Comparison of ENCODE assay signal across 1 cellular context in the genomic region with DNA sequence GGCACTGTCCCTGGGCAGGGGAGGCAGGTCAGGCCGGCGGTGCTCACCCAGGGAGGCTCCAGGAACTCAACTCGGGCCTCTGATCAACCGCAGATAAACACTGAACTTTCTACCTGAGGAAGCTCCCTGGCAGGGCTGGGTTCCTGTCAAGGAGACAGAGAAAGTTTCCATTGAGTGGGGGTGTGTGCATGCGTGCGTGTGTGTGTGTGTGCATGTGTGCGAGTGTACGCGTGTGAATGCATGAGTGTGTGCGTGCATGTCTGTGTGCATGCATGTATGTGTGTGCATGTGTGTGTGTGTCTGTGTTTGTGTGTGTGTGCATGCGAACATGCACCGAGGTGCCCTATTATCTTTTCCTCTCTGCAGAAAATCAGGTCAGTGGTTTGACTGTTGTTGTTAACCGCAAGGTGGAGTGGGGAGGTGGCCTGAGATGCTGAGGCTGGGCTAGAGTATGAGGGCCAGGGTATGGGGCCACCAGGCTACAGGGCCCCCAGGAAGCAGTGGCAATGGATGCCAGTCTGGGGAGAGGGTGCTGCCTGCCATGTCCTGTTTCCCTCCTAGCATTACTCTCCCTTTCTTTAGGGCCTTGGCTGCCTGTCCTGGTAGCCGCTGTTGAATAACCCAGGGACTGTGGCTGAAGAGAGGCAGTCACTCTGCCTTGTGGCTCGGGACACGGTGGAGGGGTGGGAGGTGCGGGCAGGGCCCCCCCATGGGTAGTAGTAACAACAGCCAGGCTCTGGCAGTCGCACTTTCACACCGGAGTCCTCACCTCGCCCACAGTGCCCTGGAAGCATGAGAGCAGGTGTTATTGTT.
TF ChIP-seq lines count a peak whose summit lies in the region.

No MANE protein-coding gene starts in this region.

TF ChIP-seq in A549, 52 proteins besides CTCF, POLR2A, EP300 and RAD21 (continued from another document):
- TF ChIP-seq, protein P1, sequence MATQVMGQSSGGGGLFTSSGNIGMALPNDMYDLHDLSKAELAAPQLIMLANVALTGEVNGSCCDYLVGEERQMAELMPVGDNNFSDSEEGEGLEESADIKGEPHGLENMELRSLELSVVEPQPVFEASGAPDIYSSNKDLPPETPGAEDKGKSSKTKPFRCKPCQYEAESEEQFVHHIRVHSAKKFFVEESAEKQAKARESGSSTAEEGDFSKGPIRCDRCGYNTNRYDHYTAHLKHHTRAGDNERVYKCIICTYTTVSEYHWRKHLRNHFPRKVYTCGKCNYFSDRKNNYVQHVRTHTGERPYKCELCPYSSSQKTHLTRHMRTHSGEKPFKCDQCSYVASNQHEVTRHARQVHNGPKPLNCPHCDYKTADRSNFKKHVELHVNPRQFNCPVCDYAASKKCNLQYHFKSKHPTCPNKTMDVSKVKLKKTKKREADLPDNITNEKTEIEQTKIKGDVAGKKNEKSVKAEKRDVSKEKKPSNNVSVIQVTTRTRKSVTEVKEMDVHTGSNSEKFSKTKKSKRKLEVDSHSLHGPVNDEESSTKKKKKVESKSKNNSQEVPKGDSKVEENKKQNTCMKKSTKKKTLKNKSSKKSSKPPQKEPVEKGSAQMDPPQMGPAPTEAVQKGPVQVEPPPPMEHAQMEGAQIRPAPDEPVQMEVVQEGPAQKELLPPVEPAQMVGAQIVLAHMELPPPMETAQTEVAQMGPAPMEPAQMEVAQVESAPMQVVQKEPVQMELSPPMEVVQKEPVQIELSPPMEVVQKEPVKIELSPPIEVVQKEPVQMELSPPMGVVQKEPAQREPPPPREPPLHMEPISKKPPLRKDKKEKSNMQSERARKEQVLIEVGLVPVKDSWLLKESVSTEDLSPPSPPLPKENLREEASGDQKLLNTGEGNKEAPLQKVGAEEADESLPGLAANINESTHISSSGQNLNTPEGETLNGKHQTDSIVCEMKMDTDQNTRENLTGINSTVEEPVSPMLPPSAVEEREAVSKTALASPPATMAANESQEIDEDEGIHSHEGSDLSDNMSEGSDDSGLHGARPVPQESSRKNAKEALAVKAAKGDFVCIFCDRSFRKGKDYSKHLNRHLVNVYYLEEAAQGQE (IDR thresholded peaks at IDR 0.05), result no peak
- TF ChIP-seq, protein P2, sequence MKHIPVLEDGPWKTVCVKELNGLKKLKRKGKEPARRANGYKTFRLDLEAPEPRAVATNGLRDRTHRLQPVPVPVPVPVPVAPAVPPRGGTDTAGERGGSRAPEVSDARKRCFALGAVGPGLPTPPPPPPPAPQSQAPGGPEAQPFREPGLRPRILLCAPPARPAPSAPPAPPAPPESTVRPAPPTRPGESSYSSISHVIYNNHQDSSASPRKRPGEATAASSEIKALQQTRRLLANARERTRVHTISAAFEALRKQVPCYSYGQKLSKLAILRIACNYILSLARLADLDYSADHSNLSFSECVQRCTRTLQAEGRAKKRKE (CRISPR knock-in tag; IDR thresholded peaks at IDR 0.05; ENCODE audit: low read depth), result peak; percentile 82
- TF ChIP-seq FOSB (CRISPR knock-in tag; IDR thresholded peaks at IDR 0.05), result peak; percentile 65; the same call in 1 of the 2 replicates
- TF ChIP-seq MAZ (IDR thresholded peaks at IDR 0.05; ENCODE audit: borderline replicate concordance, low read depth, low read length), result no peak
- TF ChIP-seq HOXB5 (CRISPR knock-in tag; IDR thresholded peaks at IDR 0.05), result peak; percentile 47; the same call in 1 of the 2 replicates
- TF ChIP-seq TFCP2L1 (CRISPR knock-in tag; IDR thresholded peaks at IDR 0.05), result 0 out of 2 replicates have a peak, but pooled peaks have one; percentile 51
- TF ChIP-seq HEYL (CRISPR knock-in tag; IDR thresholded peaks at IDR 0.05), result 0 out of 2 replicates have a peak, but pooled peaks have one; percentile 51
- no peak for TF ChIP-seq RFX5 (IDR thresholded peaks at IDR 0.05)
- no peak for TF ChIP-seq ZFP36 (IDR thresholded peaks at IDR 0.05; ENCODE audit: borderline replicate concordance, partially characterized antibody)
- no peak for TF ChIP-seq KDM5A (IDR thresholded peaks at IDR 0.05)
- no peak for TF ChIP-seq FOSL2 (IDR thresholded peaks at IDR 0.05)
- peak; percentile 18; the same call in 1 of the 2 replicates for TF ChIP-seq FOSL2 (CRISPR knock-in tag; IDR thresholded peaks at IDR 0.05)
- no peak for TF ChIP-seq CBX2 (IDR thresholded peaks at IDR 0.05; ENCODE audit: borderline replicate concordance, low read depth)
- TF ChIP-seq HOXB13 (CRISPR knock-in tag; IDR thresholded peaks at IDR 0.05; ENCODE audit: low read depth), result peak; percentile 16; the same call in 1 of the 2 replicates
- peak; percentile 82 for TF ChIP-seq HOXA7 (CRISPR knock-in tag; IDR thresholded peaks at IDR 0.05)
- TF ChIP-seq, protein P3, sequence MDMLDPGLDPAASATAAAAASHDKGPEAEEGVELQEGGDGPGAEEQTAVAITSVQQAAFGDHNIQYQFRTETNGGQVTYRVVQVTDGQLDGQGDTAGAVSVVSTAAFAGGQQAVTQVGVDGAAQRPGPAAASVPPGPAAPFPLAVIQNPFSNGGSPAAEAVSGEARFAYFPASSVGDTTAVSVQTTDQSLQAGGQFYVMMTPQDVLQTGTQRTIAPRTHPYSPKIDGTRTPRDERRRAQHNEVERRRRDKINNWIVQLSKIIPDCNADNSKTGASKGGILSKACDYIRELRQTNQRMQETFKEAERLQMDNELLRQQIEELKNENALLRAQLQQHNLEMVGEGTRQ (IDR thresholded peaks at IDR 0.05), result no peak
